Comparison of ENCODE assay signal across 26 cellular contexts in the genomic region with DNA sequence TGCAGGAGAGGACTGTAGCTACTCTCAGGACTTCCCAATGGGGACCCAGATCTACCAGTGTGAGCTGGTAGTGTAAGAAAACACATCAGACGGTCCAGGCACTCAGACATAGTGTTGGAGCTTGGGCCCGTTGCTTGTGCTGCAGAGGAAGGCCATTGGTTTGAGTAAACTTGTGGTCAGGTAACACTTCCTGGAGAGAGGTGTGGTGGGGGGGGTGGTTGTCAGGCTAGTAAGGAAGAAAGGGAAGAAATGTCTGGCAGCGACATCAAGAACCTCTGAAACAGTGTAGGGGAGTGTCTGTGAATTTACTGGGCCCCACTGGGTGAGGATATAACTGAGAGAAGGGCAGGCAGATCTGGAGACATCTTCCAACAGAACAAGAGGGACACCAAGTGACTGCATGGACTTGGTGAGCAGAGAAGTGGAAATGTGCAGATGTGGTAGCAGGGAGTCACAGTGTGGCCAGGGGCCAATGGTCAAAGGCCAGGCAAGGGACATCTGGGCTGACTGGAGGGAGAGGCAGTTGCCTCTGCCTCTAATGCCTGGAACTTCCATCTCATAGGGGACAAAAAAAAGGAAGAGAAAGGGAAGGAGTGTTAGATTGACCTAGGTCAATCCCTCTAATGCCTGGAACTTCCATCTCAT.
"Had no signal": no experiment of that assay in that cellular context is flagged by ENCODE, and none has a peak within 500 bp of the region (broad histone marks: within the 10 kb centered on the region; RNA-seq: fewer than 3 reads in every experiment).

No MANE protein-coding gene starts in this region.

- H2AFZ ChIP-seq: neural progenitor cell, parathyroid adenoma had no signal

- H3K79me2 ChIP-seq: parathyroid adenoma had no signal

- ATAC-seq: heart right ventricle; left colon; naive thymus-derived CD4-positive, alpha-beta T cell; stimulated activated effector memory CD8-positive, alpha-beta T cell treated with anti-CD3 and anti-CD28 coated beads, Interleukin-12 subunit alpha, Interleukin-12 subunit beta, amount 100 ng/mL, for 72 hours had no signal

- DNase-seq: dermis blood vessel endothelial cell; effector memory CD4-positive, alpha-beta T cell; foreskin melanocyte; glutamatergic neuron; heart right ventricle; hippocampal formation; left colon; mesenchymal stem cell; midbrain; naive thymus-derived CD4-positive, alpha-beta T cell; sigmoid colon; stimulated activated CD4-positive, alpha-beta T cell treated with anti-CD3 and anti-CD28 coated beads, Interleukin-2, amount 100 ng/mL, for 24 hours; stimulated activated CD4-positive, alpha-beta T cell treated with anti-CD3 and anti-CD28 coated beads, Interleukin-4, amount 100 ng/mL, for 24 hours; stimulated activated naive CD4-positive, alpha-beta T cell treated with Interleukin-2 at 50 U/mL for 16 hours; stomach; testis; upper lobe of left lung; uterus had no signal

- H3K4me1 ChIP-seq: esophagus muscularis mucosa, neural progenitor cell, parathyroid adenoma, sigmoid colon, stomach, testis, tibial nerve, upper lobe of left lung, uterus had no signal

- H3K9ac ChIP-seq: neural progenitor cell, parathyroid adenoma had no signal

- H3K4me2 ChIP-seq: neural progenitor cell had no signal

- H3K36me3 ChIP-seq: esophagus muscularis mucosa, heart right ventricle, neural progenitor cell, sigmoid colon, stomach, tibial nerve, upper lobe of left lung, uterus had no signal

- H3K9me3 ChIP-seq: stomach, testis, upper lobe of left lung, uterus had no signal

- H3K4me3 ChIP-seq: coronary artery, esophagus muscularis mucosa, heart right ventricle, neural progenitor cell, sigmoid colon, stomach, testis, tibial nerve, upper lobe of left lung, uterus had no signal

- H3K27me3 ChIP-seq: esophagus muscularis mucosa, heart right ventricle, neural progenitor cell, sigmoid colon, testis, tibial nerve, upper lobe of left lung, uterus had no signal

- FAIRE-seq: endothelial cell of umbilical vein, islet of Langerhans had no signal

- H3K27ac ChIP-seq: coronary artery, esophagus muscularis mucosa, heart right ventricle, neural progenitor cell, parathyroid adenoma, sigmoid colon, stomach, testis, tibial nerve, upper lobe of left lung, uterus had no signal
